ENCODE assay signal across 20 cellular contexts in genomic region chr1:45507893-45508292, GRCh38. TPM values are rescaled to one million over a fixed set of nuclear protein-coding genes. Genes with fewer than 3 reads are reported as not detected.
DNase-seq lines count a peak whose midpoint lies in the region; ATAC-seq, FAIRE-seq and TF ChIP-seq lines count a peak whose summit lies in the region.
"Had no signal": no experiment of that assay in that cellular context is flagged by ENCODE, and none has a peak within 500 bp of the region (broad histone marks: within the 10 kb centered on the region; RNA-seq: fewer than 3 reads in every experiment).

No MANE protein-coding gene starts in this region.

- no peaks in the 10 kb centered on the region for H3K27me3 Mint-ChIP-seq in activated CD4-positive, alpha-beta T cell treated with anti-CD3 and anti-CD28 coated beads for 36 hours
- H3K27me3 Mint-ChIP-seq: central memory CD8-positive, alpha-beta T cell; stimulated activated naive CD8-positive, alpha-beta T cell treated with anti-CD3 and anti-CD28 coated beads, Interleukin-15, Interleukin-2, amounts not matched to agents 100 ng/mL and 50 ng/mL, for 24 hours had no signal

- intact Hi-C loops in activated CD4-positive, alpha-beta T cell treated with anti-CD3 and anti-CD28 coated beads for 36 hours (cut with DNase I, micrococcal nuclease) = no loop called here
- intact Hi-C loops in K562 (cut with micrococcal nuclease) (no loop called here), sigmoid colon (cut with DNase I) (loop anchor here (10.0 kb wide), 1 partner anchor 177 kb away; the partner anchor contains the start of genes GPBP1L1 and TMEM69)

- H3K4me1 Mint-ChIP-seq in activated CD4-positive, alpha-beta T cell treated with anti-CD3 and anti-CD28 coated beads for 36 hours = peaks cover 2% of the 10 kb centered on the region
- H3K4me1 Mint-ChIP-seq: central memory CD8-positive, alpha-beta T cell had no signal

- no peak overlapping the region for H3K4me3 Mint-ChIP-seq in activated CD4-positive, alpha-beta T cell treated with anti-CD3 and anti-CD28 coated beads for 36 hours
- H3K4me3 Mint-ChIP-seq: central memory CD8-positive, alpha-beta T cell; stimulated activated naive CD8-positive, alpha-beta T cell treated with anti-CD3 and anti-CD28 coated beads, Interleukin-15, Interleukin-2, amounts not matched to agents 100 ng/mL and 50 ng/mL, for 24 hours had no signal

- 68% methylated on average over 4 of the region's 4 CpGs for WGBS in K562 (ENCODE audit: insufficient coverage, low coverage, missing lambda C conversion rate)
- WGBS in sigmoid colon, 2 donors = 83 to 89% methylated on average over 4 of the region's 4 CpGs

- ATAC-seq in activated CD4-positive, alpha-beta T cell treated with anti-CD3 and anti-CD28 coated beads for 36 hours = no peak
- ATAC-seq in K562 (peak; percentile 3), HG02840 (IDR thresholded peaks at IDR 0.05; ENCODE audit: low FRiP score, unreplicated experiment) (no peak)

- in situ Hi-C loops in K562 (cut with MboI) = no loop called here
- in situ Hi-C loops in brain microvascular endothelial cell (cut with HindIII; ENCODE audit: low pct_ligation_motif_present, low sequenced_read_pairs) = no loop called here

- H3K4me3 ChIP-seq in K562 (no peak overlapping the region), sigmoid colon (no peak overlapping the region), brain microvascular endothelial cell (ENCODE audit: low read depth, low read length) (no peak overlapping the region)
- H3K4me3 ChIP-seq: skin epidermis had no signal

- no peak for DNase-seq in activated CD4-positive, alpha-beta T cell treated with anti-CD3 and anti-CD28 coated beads for 36 hours
- DNase-seq in activated CD4-positive, alpha-beta T cell treated with anti-CD3 and anti-CD28 coated beads, Interleukin-2, amount 50 U/mL, for 4 hours = no peak
- DNase-seq in K562 (ENCODE audit: extremely low read depth in 1 of 4, low spot score in 3 of 4) (no peak), sigmoid colon (no peak), brain microvascular endothelial cell (no peak), HPDE6-E6E7 (ENCODE audit: extremely low spot score) (no peak)
- DNase-seq: activated naive CD4-positive, alpha-beta T cell treated with anti-CD3 and anti-CD28 coated beads, Interleukin-2, amount 50 U/mL, for 16 hours; COR-L47; GF-D8; NCI-H446; occipital lobe had no signal

- H3K9me3 ChIP-seq in K562 (replicated peaks; ENCODE audit: control insufficient read depth, insufficient read depth, low read depth, low read length) (no peaks in the 10 kb centered on the region), sigmoid colon (no peaks in the 10 kb centered on the region)

- H4K20me1 ChIP-seq in K562 (replicated peaks; ENCODE audit: control insufficient read depth, insufficient read depth, low read length) = no peaks in the 10 kb centered on the region

- no peak overlapping the region for H2AFZ ChIP-seq in K562 (ENCODE audit: low read depth, low read length)

- no peak overlapping the region for H3K9ac ChIP-seq in K562 (ENCODE audit: insufficient read depth in 1 of 2, low read depth in 2 of 2, low read length in 2 of 2)

- H3K4me2 ChIP-seq in K562 (ENCODE audit: insufficient read depth, low read length) = no peak overlapping the region

- TF ChIP-seq EP300 in K562 (IDR thresholded peaks at IDR 0.05; ENCODE audit: low read length) = no peak
- no peak for TF ChIP-seq EP300 in sigmoid colon (IDR thresholded peaks at IDR 0.05)

- H3K36me3 ChIP-seq in K562 (ENCODE audit: control insufficient read depth, insufficient read depth, low read length) = peaks cover 76% of the 10 kb centered on the region
- H3K36me3 ChIP-seq in sigmoid colon = peaks cover 7 to 46% (median 32%) of the 10 kb centered on the region in 4 donors
- H3K36me3 ChIP-seq in brain microvascular endothelial cell (replicated peaks) = peaks cover 46% of the 10 kb centered on the region

- TF ChIP-seq CTCF in K562 (IDR thresholded peaks at IDR 0.05 in 2 of 3, conservative IDR thresholded peaks at IDR 0.05 in 1 of 3; ENCODE audit: insufficient read depth in 2 of 3, low read depth in 1 of 3, low read length in 3 of 3) (no peak), sigmoid colon (IDR thresholded peaks at IDR 0.05) (no peak), brain microvascular endothelial cell (IDR thresholded peaks at IDR 0.05; ENCODE audit: low read depth, low read length, missing control alignments) (no peak)

- H3K4me1 ChIP-seq in K562 (replicated peaks in 1 of 2; ENCODE audit: control insufficient read depth in 2 of 2, insufficient read depth in 2 of 2, low read length in 2 of 2) (no peaks in the 10 kb centered on the region; a peak in 1 of 5 replicates), sigmoid colon (peaks cover 0 to 9% (median 4%) of the 10 kb centered on the region in 4 donors)

- BruUV-seq in K562 (replicated peaks; lab: Mats Ljungman, UMichigan) = no TSS peak

- H3K9me1 ChIP-seq in K562 (ENCODE audit: control insufficient read depth, insufficient read depth, low read length) = no peaks in the 10 kb centered on the region

- FAIRE-seq in K562 (lab: Jason Lieb, UNC) = no peak
- FAIRE-seq: A204.1, endothelial cell of umbilical vein, keratinocyte had no signal

- no peaks in the 10 kb centered on the region for H3K27me3 ChIP-seq in K562 (ENCODE audit: control insufficient read depth in 2 of 2, insufficient read depth in 2 of 2, low read length in 2 of 2)
- no peaks in the 10 kb centered on the region for H3K27me3 ChIP-seq in sigmoid colon
- no peaks in the 10 kb centered on the region for H3K27me3 ChIP-seq in brain microvascular endothelial cell (replicated peaks)

- POLR2A ChIA-PET in activated CD4-positive, alpha-beta T cell treated with anti-CD3 and anti-CD28 coated beads for 36 hours (lab: Charles Lee) = interaction anchor here (1.0 kb wide), 1 partner anchor 13 kb away, joined by 4 read pairs; the partner anchor contains the start of gene PRDX1
- POLR2A ChIA-PET in K562 (lab: Yijun Ruan, JAX) = interaction anchor here (0.5 to 5.6 kb wide), 11 partner anchors 7 to 792 kb away, joined by 3 to 67 read pairs (median 4); partner anchors contain the start of genes CCDC163, MMACHC, MUTYH and PRDX1

- no peaks in the 10 kb centered on the region for H3K9me3 Mint-ChIP-seq in activated CD4-positive, alpha-beta T cell treated with anti-CD3 and anti-CD28 coated beads for 36 hours (ENCODE audit: low read depth)
- H3K9me3 Mint-ChIP-seq: central memory CD8-positive, alpha-beta T cell; stimulated activated naive CD8-positive, alpha-beta T cell treated with anti-CD3 and anti-CD28 coated beads, Interleukin-15, Interleukin-2, amounts not matched to agents 100 ng/mL and 50 ng/mL, for 24 hours had no signal

- peaks cover 9% of the 10 kb centered on the region; the same call in 1 of the 3 replicates for H3K79me2 ChIP-seq in K562 (ENCODE audit: control insufficient read depth, insufficient read depth, low read length)

- TF ChIP-seq RAD21 in K562 (CRISPR knock-in tag; conservative IDR thresholded peaks at IDR 0.05 in 1 of 2, IDR thresholded peaks at IDR 0.05 in 1 of 2) = no peak

- H3K27ac ChIP-seq in K562 (ENCODE audit: extremely low read depth, low read depth, low read length) (peak overlapping the region; percentile 41; the same call in 2 of the 3 replicates), sigmoid colon (peak overlapping the region in 3 of 4 donors; percentile 22 to 30 (median 28)), brain microvascular endothelial cell (no peak overlapping the region)
- H3K27ac ChIP-seq: VCaP had no signal

- H3K36me3 Mint-ChIP-seq in activated CD4-positive, alpha-beta T cell treated with anti-CD3 and anti-CD28 coated beads for 36 hours (ENCODE audit: low read depth) = peaks cover 30% of the 10 kb centered on the region

- peak overlapping the region; percentile 4 for H3K27ac Mint-ChIP-seq in activated CD4-positive, alpha-beta T cell treated with anti-CD3 and anti-CD28 coated beads for 36 hours

- TF ChIP-seq POLR2A in GM10847 (IDR thresholded peaks at IDR 0.05; ENCODE audit: extremely low read depth, insufficient read length) = peak; percentile 4
- TF ChIP-seq POLR2A in K562 (conservative IDR thresholded peaks at IDR 0.05) = no peak
- TF ChIP-seq POLR2A in sigmoid colon (IDR thresholded peaks at IDR 0.05) = no peak

- CTCF ChIA-PET in activated CD4-positive, alpha-beta T cell treated with anti-CD3 and anti-CD28 coated beads for 36 hours (lab: Charles Lee) = interaction anchor here (0.6 to 1.7 kb wide), 2 partner anchors 61 to 1671 kb away, joined by 3 to 5 read pairs; no protein-coding TSS in a partner anchor
- CTCF ChIA-PET in K562 (lab: Yijun Ruan, JAX; ENCODE audit: low intra/inter-chr PET ratio) = no interaction called here

RNA-seq across cellular contexts. Expression of gene MMACHC, which starts 7.8 kb away (rescaled TPM):
- 1 to 10 TPM; 8.1 to 9.6 TPM for total RNA-seq in activated CD4-positive, alpha-beta T cell treated with anti-CD3 and anti-CD28 coated beads for 36 hours
- total RNA-seq in K562 (2011; cell fraction: chromatin; rRNA removed; ENCODE audit: low replicate concordance) = 4.9 and 12.2 TPM in 2 replicates
- 7.2 and 8.8 TPM in 2 replicates for total RNA-seq in K562 (2011; cell fraction: nucleolus; rRNA removed)
- 8.6 and 13.4 TPM in 2 replicates for total RNA-seq in K562 (2011; cell fraction: nucleoplasm; rRNA removed)
- total RNA-seq in K562 (2014; rRNA removed) (11.9 and 15.2 TPM in 2 replicates), K562 (2014; rRNA removed; fragmentation: Illumina TruSeq; extraction: Trizol) (7.8 and 8.1 TPM in 2 replicates), K562 (2015; rRNA removed; fragmentation: Illumina TruSeq; extraction: Trizol) (12.5 and 13.0 TPM in 2 replicates), K562 (2021) (18.8 and 19.1 TPM in 2 replicates), sigmoid colon (1 to 10 TPM in 3 of 4 donors, under 1 TPM in 1; 0.83 to 3.9 (median 1.9) TPM)
- polyA plus RNA-seq in K562 (2011; rRNA removed) (8.5 and 8.8 TPM in 2 replicates), K562 (2014; fragmentation: Illumina TruSeq; extraction: Trizol) (20.4 and 21.0 TPM in 2 replicates), K562 (2014; fragmentation: Nextera tagmentation; extraction: Ambion mirVana) (10 to 100 TPM in 1 of 2 experiments, 1 to 10 TPM in 1; 8.9 to 11.4 TPM), K562 (2014; rRNA removed) (8.0 and 11.7 TPM in 2 replicates), sigmoid colon (1 to 10 TPM; 1.2 to 5.9 (median 3.0) TPM)
- polyA plus RNA-seq in K562 (2011; cell fraction: cytosol; rRNA removed) = 11.9 and 17.3 TPM in 2 replicates
- polyA plus RNA-seq in K562 (2011; cell fraction: nucleus; rRNA removed) = 8.9 and 11.3 TPM in 2 replicates
- 5.9 and 16.4 TPM in 2 replicates for polyA plus RNA-seq in K562 (2012)
- polyA minus RNA-seq in K562 (2011; rRNA and poly(A)+ RNA removed) = 13.2 and 15.8 TPM in 2 replicates
- polyA minus RNA-seq in K562 (2011; cell fraction: cytosol; rRNA and poly(A)+ RNA removed) = 10.7 and 15.3 TPM in 2 replicates
- 8.5 and 12.0 TPM in 2 replicates for polyA minus RNA-seq in K562 (2011; cell fraction: nucleus; rRNA and poly(A)+ RNA removed)

RNA-seq across cellular contexts. Expression of gene CCDC163, which starts 8.0 kb away (rescaled TPM):
- total RNA-seq in activated CD4-positive, alpha-beta T cell treated with anti-CD3 and anti-CD28 coated beads for 36 hours = 1 to 10 TPM; 3.5 to 4.4 TPM
- total RNA-seq in K562 (2011; cell fraction: chromatin; rRNA removed; ENCODE audit: low replicate concordance) = 14.4 and 26.3 TPM in 2 replicates
- total RNA-seq in K562 (2011; cell fraction: nucleolus; rRNA removed) = 19.0 and 22.9 TPM in 2 replicates
- 18.3 and 20.8 TPM in 2 replicates for total RNA-seq in K562 (2011; cell fraction: nucleoplasm; rRNA removed)
- total RNA-seq in K562 (2014; rRNA removed) (3.5 and 4.1 TPM in 2 replicates), K562 (2014; rRNA removed; fragmentation: Illumina TruSeq; extraction: Trizol) (5.2 and 5.5 TPM in 2 replicates), K562 (2015; rRNA removed; fragmentation: Illumina TruSeq; extraction: Trizol) (3.8 and 4.0 TPM in 2 replicates), K562 (2021) (5.5 and 6.2 TPM in 2 replicates), sigmoid colon (1 to 10 TPM in 1 of 4 donors, under 1 TPM in 3; 0.27 to 1.1 (median 0.77) TPM)
- polyA plus RNA-seq in K562 (2011; rRNA removed) (7.2 and 12.0 TPM in 2 replicates), K562 (2014; fragmentation: Illumina TruSeq; extraction: Trizol) (6.2 TPM in 2 replicates), K562 (2014; fragmentation: Nextera tagmentation; extraction: Ambion mirVana) (1 to 10 TPM; 3.7 to 8.2 TPM), K562 (2014; rRNA removed) (4.8 and 7.8 TPM in 2 replicates), sigmoid colon (1 to 10 TPM in 1 of 3 donors, under 1 TPM in 1, not detected in 1; 0.69 to 3.4 TPM)
- polyA plus RNA-seq in K562 (2011; cell fraction: cytosol; rRNA removed) = 10.0 and 16.0 TPM in 2 replicates
- polyA plus RNA-seq in K562 (2011; cell fraction: nucleus; rRNA removed) = 15.8 and 16.9 TPM in 2 replicates
- 5.6 and 11.7 TPM in 2 replicates for polyA plus RNA-seq in K562 (2012)
- 4.2 and 4.8 TPM in 2 replicates for polyA minus RNA-seq in K562 (2011; rRNA and poly(A)+ RNA removed)
- polyA minus RNA-seq in K562 (2011; cell fraction: cytosol; rRNA and poly(A)+ RNA removed) = 4.8 and 5.6 TPM in 2 replicates
- polyA minus RNA-seq in K562 (2011; cell fraction: nucleus; rRNA and poly(A)+ RNA removed) = 3.4 and 4.9 TPM in 2 replicates
- total RNA-seq: occipital lobe had no signal

RNA-seq across cellular contexts. Expression of gene PRDX1, which starts 13.8 kb away (rescaled TPM):
- total RNA-seq in activated CD4-positive, alpha-beta T cell treated with anti-CD3 and anti-CD28 coated beads for 36 hours = 100 to 1,000 TPM; 473 to 580 TPM
- 79.5 and 95.5 TPM in 2 replicates for total RNA-seq in K562 (2011; cell fraction: chromatin; rRNA removed; ENCODE audit: low replicate concordance)
- 122 and 130 TPM in 2 replicates for total RNA-seq in K562 (2011; cell fraction: nucleolus; rRNA removed)
- 143 and 148 TPM in 2 replicates for total RNA-seq in K562 (2011; cell fraction: nucleoplasm; rRNA removed)
- 748 and 796 TPM in 2 replicates for total RNA-seq in K562 (2014; rRNA removed)
- total RNA-seq in K562 (2014; rRNA removed; fragmentation: Illumina TruSeq; extraction: Trizol) = 1,380 and 1,529 TPM in 2 replicates
- 989 and 1,002 TPM in 2 replicates for total RNA-seq in K562 (2015; rRNA removed; fragmentation: Illumina TruSeq; extraction: Trizol)
- 894 and 993 TPM in 2 replicates for total RNA-seq in K562 (2021)
- polyA plus RNA-seq in K562 (2011; rRNA removed) = 864 and 1,258 TPM in 2 replicates
- 427 and 691 TPM in 2 replicates for polyA plus RNA-seq in K562 (2011; cell fraction: cytosol; rRNA removed)
- polyA plus RNA-seq in K562 (2011; cell fraction: nucleus; rRNA removed) = 136 and 272 TPM in 2 replicates
- polyA plus RNA-seq in K562 (2012) = 541 and 1,089 TPM in 2 replicates
- polyA plus RNA-seq in K562 (2014; fragmentation: Illumina TruSeq; extraction: Trizol) = 981 and 1,045 TPM in 2 replicates
- polyA plus RNA-seq in K562 (2014; fragmentation: Nextera tagmentation; extraction: Ambion mirVana) = 1,000 to 10,000 TPM; 2,282 to 2,388 TPM
- 1,029 and 1,274 TPM in 2 replicates for polyA plus RNA-seq in K562 (2014; rRNA removed)
- polyA minus RNA-seq in K562 (2011; rRNA and poly(A)+ RNA removed) = 657 and 807 TPM in 2 replicates
- polyA minus RNA-seq in K562 (2011; cell fraction: cytosol; rRNA and poly(A)+ RNA removed) = 159 and 222 TPM in 2 replicates
- polyA minus RNA-seq in K562 (2011; cell fraction: nucleus; rRNA and poly(A)+ RNA removed) = 41.1 and 70.9 TPM in 2 replicates
- total RNA-seq in sigmoid colon = 100 to 1,000 TPM; 169 to 257 (median 224) TPM
- polyA plus RNA-seq in sigmoid colon = 100 to 1,000 TPM; 470 to 661 (median 517) TPM

RNA-seq across cellular contexts. Expression of gene TESK2, which starts 16.9 kb away (rescaled TPM):
- 1 to 10 TPM; 3.1 to 3.3 TPM for total RNA-seq in activated CD4-positive, alpha-beta T cell treated with anti-CD3 and anti-CD28 coated beads for 36 hours
- 4.4 and 6.0 TPM in 2 replicates for total RNA-seq in K562 (2011; cell fraction: chromatin; rRNA removed; ENCODE audit: low replicate concordance)
- total RNA-seq in K562 (2011; cell fraction: nucleolus; rRNA removed) = 2.6 and 3.8 TPM in 2 replicates
- total RNA-seq in K562 (2011; cell fraction: nucleoplasm; rRNA removed) = 4.8 and 6.3 TPM in 2 replicates
- total RNA-seq in K562 (2014; rRNA removed) (3.0 and 3.1 TPM in 2 replicates), K562 (2014; rRNA removed; fragmentation: Illumina TruSeq; extraction: Trizol) (2.7 and 3.2 TPM in 2 replicates), K562 (2015; rRNA removed; fragmentation: Illumina TruSeq; extraction: Trizol) (4.9 and 5.3 TPM in 2 replicates), K562 (2021) (3.3 and 3.7 TPM in 2 replicates), sigmoid colon (1 to 10 TPM; 4.3 to 7.8 (median 7.0) TPM)
- polyA plus RNA-seq in K562 (2011; rRNA removed) (1.0 and 3.7 TPM in 2 replicates), K562 (2014; fragmentation: Illumina TruSeq; extraction: Trizol) (4.3 and 4.7 TPM in 2 replicates), K562 (2014; fragmentation: Nextera tagmentation; extraction: Ambion mirVana) (1 to 10 TPM; 1.6 to 1.9 TPM), K562 (2014; rRNA removed) (3.7 TPM in 2 replicates), sigmoid colon (1 to 10 TPM; 5.8 to 9.2 (median 7.8) TPM)
- 0.94 and 3.0 TPM in 2 replicates for polyA plus RNA-seq in K562 (2011; cell fraction: cytosol; rRNA removed)
- 1.9 and 6.1 TPM in 2 replicates for polyA plus RNA-seq in K562 (2011; cell fraction: nucleus; rRNA removed)
- polyA plus RNA-seq in K562 (2012) = 6.1 and 11.5 TPM in 2 replicates
- 0.93 and 2.3 TPM in 2 replicates for polyA minus RNA-seq in K562 (2011; rRNA and poly(A)+ RNA removed)
- polyA minus RNA-seq in K562 (2011; cell fraction: cytosol; rRNA and poly(A)+ RNA removed) = 1.2 and 2.2 TPM in 2 replicates
- polyA minus RNA-seq in K562 (2011; cell fraction: nucleus; rRNA and poly(A)+ RNA removed) = 0.78 and 1.3 TPM in 2 replicates

RNA-seq across cellular contexts. Expression of gene AKR1A1, which starts 42.7 kb away (rescaled TPM):
- total RNA-seq in activated CD4-positive, alpha-beta T cell treated with anti-CD3 and anti-CD28 coated beads for 36 hours = 100 to 1,000 TPM; 140 to 181 TPM
- total RNA-seq in K562 (2011; cell fraction: chromatin; rRNA removed; ENCODE audit: low replicate concordance) = 130 and 233 TPM in 2 replicates
- 180 and 202 TPM in 2 replicates for total RNA-seq in K562 (2011; cell fraction: nucleolus; rRNA removed)
- total RNA-seq in K562 (2011; cell fraction: nucleoplasm; rRNA removed) = 172 and 179 TPM in 2 replicates
- total RNA-seq in K562 (2014; rRNA removed) (98.6 and 121 TPM in 2 replicates), K562 (2014; rRNA removed; fragmentation: Illumina TruSeq; extraction: Trizol) (99.7 and 132 TPM in 2 replicates), K562 (2015; rRNA removed; fragmentation: Illumina TruSeq; extraction: Trizol) (126 and 127 TPM in 2 replicates), K562 (2021) (142 and 177 TPM in 2 replicates), sigmoid colon (10 to 100 TPM; 39.6 to 64.2 (median 55.1) TPM)
- polyA plus RNA-seq in K562 (2011; rRNA removed) (211 and 285 TPM in 2 replicates), K562 (2014; fragmentation: Illumina TruSeq; extraction: Trizol) (139 TPM in 2 replicates), K562 (2014; fragmentation: Nextera tagmentation; extraction: Ambion mirVana) (100 to 1,000 TPM in 1 of 2 experiments, 10 to 100 TPM in 1; 68.6 to 114 TPM), K562 (2014; rRNA removed) (150 and 184 TPM in 2 replicates), sigmoid colon (100 to 1,000 TPM; 175 to 234 (median 217) TPM)
- polyA plus RNA-seq in K562 (2011; cell fraction: cytosol; rRNA removed) = 210 and 307 TPM in 2 replicates
- polyA plus RNA-seq in K562 (2011; cell fraction: nucleus; rRNA removed) = 171 and 202 TPM in 2 replicates
- polyA plus RNA-seq in K562 (2012) = 173 and 250 TPM in 2 replicates
- polyA minus RNA-seq in K562 (2011; rRNA and poly(A)+ RNA removed) = 165 and 169 TPM in 2 replicates
- 102 and 104 TPM in 2 replicates for polyA minus RNA-seq in K562 (2011; cell fraction: cytosol; rRNA and poly(A)+ RNA removed)
- polyA minus RNA-seq in K562 (2011; cell fraction: nucleus; rRNA and poly(A)+ RNA removed) = 66.4 and 89.5 TPM in 2 replicates
